ENCODE assay signal across 9 cellular contexts in genomic region chr11:111378773-111379499, GRCh38.
A peak's percentile ranks its signal among the peaks of the same experiment; 100 is the strongest.
DNase-seq lines count a peak whose midpoint lies in the region; ATAC-seq and TF ChIP-seq lines count a peak whose summit lies in the region.
"Had no signal": no experiment of that assay in that cellular context is flagged by ENCODE, and none has a peak within 500 bp of the region (broad histone marks: within the 10 kb centered on the region; RNA-seq: fewer than 3 reads in every experiment).

Gene POU2AF1 (minus strand): TSS chr11:111379275. CDS start chr11:111379177, 98 bp downstream.

- POLR2A ChIA-PET in RWPE1 (lab: Yijun Ruan, JAX; ENCODE audit: low non-redundant PET), result no interaction called here

- H3K27me3 ChIP-seq in rectal smooth muscle tissue (ENCODE audit: control insufficient read depth, insufficient read depth, low read length), result no peaks in the 10 kb centered on the region
- H3K27me3 ChIP-seq: SJSA1 had no signal

- peak within 1 kb of the TSS; percentile 76 for H3K27ac ChIP-seq in RWPE1
- no peak within 1 kb of the TSS for H3K27ac ChIP-seq in rectal smooth muscle tissue (ENCODE audit: low read depth, low read length)
- H3K27ac ChIP-seq: SJSA1 had no signal

- TF ChIP-seq CTCF in GM12875 (IDR thresholded peaks at IDR 0.05; ENCODE audit: borderline replicate concordance, insufficient read depth, low read depth, low read length) (no peak), RWPE1 (conservative IDR thresholded peaks at IDR 0.05; ENCODE audit: low read depth) (no peak)

- H3K36me3 ChIP-seq in rectal smooth muscle tissue (ENCODE audit: control insufficient read depth, insufficient read depth, low read length), result no peaks in the 10 kb centered on the region
- H3K36me3 ChIP-seq: SJSA1 had no signal

- CTCF ChIA-PET in RWPE1 (lab: Yijun Ruan, JAX), result interaction anchor here (1.2 kb wide), 1 partner anchor 44 kb away, joined by 3 read pairs; no protein-coding TSS in a partner anchor

- H3K9ac ChIP-seq in rectal smooth muscle tissue (ENCODE audit: low read length), result no peak within 1 kb of the TSS

- DNase-seq in RWPE1 (ENCODE audit: low spot score), result peak; percentile 73
- peak; percentile 58 for DNase-seq in amniotic epithelial cell (ENCODE audit: low read depth)
- DNase-seq in SIG-M5 (lab: John Stamatoyannopoulos, UW), result no peak
- no peak for DNase-seq in T1000 (lab: John Stamatoyannopoulos, UW)
- no peak for DNase-seq in NCI-H2171 treated with DMSO at 0.1 percent for 48 hours (lab: John Stamatoyannopoulos, UW)

- H3K4me1 ChIP-seq in rectal smooth muscle tissue (ENCODE audit: control insufficient read depth, insufficient read depth, low read length), result no peaks in the 10 kb centered on the region
- H3K4me1 ChIP-seq: SJSA1 had no signal

- H3K4me3 ChIP-seq in GM12875 (ENCODE audit: low read depth, low read length) (peak within 1 kb of the TSS; percentile 76), rectal smooth muscle tissue (ENCODE audit: low read length) (peak within 1 kb of the TSS; percentile 5)
- H3K4me3 ChIP-seq: SJSA1 had no signal

- ATAC-seq in HG02571 (IDR thresholded peaks at IDR 0.05; ENCODE audit: unreplicated experiment), result peak; percentile 55

Comparison
In these comparisons a context has a peak if more than half of its experiments do, and no peak if none do; other contexts are left out.
1. DNase-seq: peak in RWPE1 (single experiment) and amniotic epithelial cell (single experiment); none in SIG-M5 (single experiment), T1000 (single experiment) and NCI-H2171 treated with DMSO at 0.1 percent for 48 hours (single experiment).